Comparison of ENCODE assay signal across 1 cellular context in the genomic region with DNA sequence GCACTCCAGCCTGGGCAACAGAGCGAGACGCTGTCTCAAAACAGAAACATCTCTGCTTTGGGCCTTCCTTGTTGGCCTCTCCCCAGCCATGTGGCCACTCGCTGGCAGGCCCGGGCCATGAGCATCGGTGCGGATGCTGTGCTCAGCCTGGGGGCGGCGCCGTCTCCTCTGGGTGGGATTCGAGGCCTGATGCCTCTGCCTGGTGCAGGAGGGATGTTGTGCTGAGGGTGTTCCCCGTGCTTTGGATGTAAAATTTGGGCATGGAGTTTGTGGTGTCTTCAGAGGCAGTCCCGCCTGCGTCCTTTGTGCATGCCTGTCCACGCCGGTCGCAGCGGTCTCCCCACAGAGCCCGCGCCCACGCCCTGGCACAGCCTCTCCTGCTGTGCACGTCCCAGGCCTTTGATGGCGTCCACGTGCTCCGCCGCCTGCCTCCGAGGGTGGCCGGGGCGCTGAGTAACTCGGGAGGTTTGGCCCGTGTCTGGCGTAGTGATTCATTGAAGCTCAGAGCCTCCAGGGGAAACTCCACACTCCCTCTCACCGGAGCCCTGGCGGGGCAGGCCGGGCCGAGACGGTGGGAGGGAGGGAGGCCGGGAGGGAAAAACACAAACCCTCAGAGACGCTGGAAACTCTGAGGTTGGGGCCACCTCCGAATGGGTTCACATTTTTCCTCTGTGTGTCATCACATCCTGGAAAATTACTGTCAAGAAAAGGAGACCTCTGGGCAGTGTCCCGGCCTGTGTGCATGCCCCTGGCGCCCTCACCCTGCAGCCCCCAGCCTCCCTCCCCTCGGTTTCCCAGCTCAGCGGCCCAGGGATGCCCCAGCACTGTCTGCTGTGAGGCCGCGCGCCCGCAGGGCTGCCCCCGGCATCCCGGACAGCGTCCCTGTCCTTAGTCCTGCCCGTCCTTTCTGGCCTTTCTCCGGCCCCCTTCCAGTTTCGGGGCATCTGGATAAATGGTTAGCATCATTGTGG.
TF ChIP-seq lines count a peak whose summit lies in the region.

No MANE protein-coding gene starts in this region.

TF ChIP-seq in HepG2, 621 proteins besides CTCF, POLR2A, EP300 and RAD21 (continued from another document and continues in another):
- TF ChIP-seq, protein P1, sequence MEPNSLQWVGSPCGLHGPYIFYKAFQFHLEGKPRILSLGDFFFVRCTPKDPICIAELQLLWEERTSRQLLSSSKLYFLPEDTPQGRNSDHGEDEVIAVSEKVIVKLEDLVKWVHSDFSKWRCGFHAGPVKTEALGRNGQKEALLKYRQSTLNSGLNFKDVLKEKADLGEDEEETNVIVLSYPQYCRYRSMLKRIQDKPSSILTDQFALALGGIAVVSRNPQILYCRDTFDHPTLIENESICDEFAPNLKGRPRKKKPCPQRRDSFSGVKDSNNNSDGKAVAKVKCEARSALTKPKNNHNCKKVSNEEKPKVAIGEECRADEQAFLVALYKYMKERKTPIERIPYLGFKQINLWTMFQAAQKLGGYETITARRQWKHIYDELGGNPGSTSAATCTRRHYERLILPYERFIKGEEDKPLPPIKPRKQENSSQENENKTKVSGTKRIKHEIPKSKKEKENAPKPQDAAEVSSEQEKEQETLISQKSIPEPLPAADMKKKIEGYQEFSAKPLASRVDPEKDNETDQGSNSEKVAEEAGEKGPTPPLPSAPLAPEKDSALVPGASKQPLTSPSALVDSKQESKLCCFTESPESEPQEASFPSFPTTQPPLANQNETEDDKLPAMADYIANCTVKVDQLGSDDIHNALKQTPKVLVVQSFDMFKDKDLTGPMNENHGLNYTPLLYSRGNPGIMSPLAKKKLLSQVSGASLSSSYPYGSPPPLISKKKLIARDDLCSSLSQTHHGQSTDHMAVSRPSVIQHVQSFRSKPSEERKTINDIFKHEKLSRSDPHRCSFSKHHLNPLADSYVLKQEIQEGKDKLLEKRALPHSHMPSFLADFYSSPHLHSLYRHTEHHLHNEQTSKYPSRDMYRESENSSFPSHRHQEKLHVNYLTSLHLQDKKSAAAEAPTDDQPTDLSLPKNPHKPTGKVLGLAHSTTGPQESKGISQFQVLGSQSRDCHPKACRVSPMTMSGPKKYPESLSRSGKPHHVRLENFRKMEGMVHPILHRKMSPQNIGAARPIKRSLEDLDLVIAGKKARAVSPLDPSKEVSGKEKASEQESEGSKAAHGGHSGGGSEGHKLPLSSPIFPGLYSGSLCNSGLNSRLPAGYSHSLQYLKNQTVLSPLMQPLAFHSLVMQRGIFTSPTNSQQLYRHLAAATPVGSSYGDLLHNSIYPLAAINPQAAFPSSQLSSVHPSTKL (CRISPR knock-in tag; IDR thresholded peaks at IDR 0.05) = peak; percentile 81
- TF ChIP-seq ARNTL (CRISPR knock-in tag; IDR thresholded peaks at IDR 0.05) (peak; percentile 91), RFXANK (CRISPR knock-in tag; IDR thresholded peaks at IDR 0.05) (0 out of 2 replicates have a peak, but pooled peaks have one; percentile 50), MYPOP (CRISPR knock-in tag; IDR thresholded peaks at IDR 0.05) (peak; percentile 88), FOXA3 (CRISPR knock-in tag; IDR thresholded peaks at IDR 0.05) (peak; percentile 73), PCBP2 (optimal IDR thresholded peaks at IDR 0.05; ENCODE audit: low read depth, low read length, poor library complexity, severe bottlenecking) (no peak), ZNF44 (CRISPR knock-in tag; IDR thresholded peaks at IDR 0.05) (peak; percentile 70; the same call in 1 of the 2 replicates), GTF3A (CRISPR knock-in tag; conservative IDR thresholded peaks at IDR 0.05) (peak; percentile 66; the same call in 1 of the 2 replicates), NONO (IDR thresholded peaks at IDR 0.05) (no peak), NONO (CRISPR knock-in tag; conservative IDR thresholded peaks at IDR 0.05) (peak; percentile 71), SRSF1 (optimal IDR thresholded peaks at IDR 0.05; ENCODE audit: low read depth, low read length) (peak; percentile 24), JUND (CRISPR knock-in tag; IDR thresholded peaks at IDR 0.05) (peak; percentile 81; the same call in 1 of the 2 replicates), ZBTB25 (CRISPR knock-in tag; IDR thresholded peaks at IDR 0.05) (peak; percentile 81), PAWR (CRISPR knock-in tag; IDR thresholded peaks at IDR 0.05; ENCODE audit: borderline replicate concordance) (no peak), ZBTB43 (CRISPR knock-in tag; conservative IDR thresholded peaks at IDR 0.05) (peak; percentile 82), KDM4B (CRISPR knock-in tag; IDR thresholded peaks at IDR 0.05) (peak; percentile 84), ZNF777 (CRISPR knock-in tag; IDR thresholded peaks at IDR 0.05) (peak; percentile 24; the same call in 1 of the 2 replicates), ZNF780A (CRISPR knock-in tag; IDR thresholded peaks at IDR 0.05) (no peak), ZNF792 (CRISPR knock-in tag; IDR thresholded peaks at IDR 0.05) (peak; percentile 89), ETV5 (CRISPR knock-in tag; IDR thresholded peaks at IDR 0.05; ENCODE audit: borderline replicate concordance) (peak; percentile 70; the same call in 1 of the 2 replicates), ZFP36 (IDR thresholded peaks at IDR 0.05; ENCODE audit: borderline replicate concordance, low read depth, low read length, partially characterized antibody) (no peak), CHCHD3 (CRISPR knock-in tag; IDR thresholded peaks at IDR 0.05) (no peak), ZBTB2 (CRISPR knock-in tag; IDR thresholded peaks at IDR 0.05; ENCODE audit: low read depth) (0 out of 2 replicates have a peak, but pooled peaks have one; percentile 19), CBX5 (CRISPR knock-in tag; IDR thresholded peaks at IDR 0.05; ENCODE audit: borderline replicate concordance) (peak; percentile 87; the same call in 1 of the 2 replicates), REXO4 (CRISPR knock-in tag; IDR thresholded peaks at IDR 0.05; ENCODE audit: borderline replicate concordance) (no peak), ARID2 (CRISPR knock-in tag; IDR thresholded peaks at IDR 0.05; ENCODE audit: borderline replicate concordance) (peak; percentile 47; the same call in 1 of the 2 replicates), MAF1 (CRISPR knock-in tag; IDR thresholded peaks at IDR 0.05; ENCODE audit: borderline replicate concordance) (peak; percentile 73; the same call in 1 of the 2 replicates), HNRNPL (IDR thresholded peaks at IDR 0.05; ENCODE audit: low read depth, low read length) (peak; percentile 94)
- TF ChIP-seq, protein P2, sequence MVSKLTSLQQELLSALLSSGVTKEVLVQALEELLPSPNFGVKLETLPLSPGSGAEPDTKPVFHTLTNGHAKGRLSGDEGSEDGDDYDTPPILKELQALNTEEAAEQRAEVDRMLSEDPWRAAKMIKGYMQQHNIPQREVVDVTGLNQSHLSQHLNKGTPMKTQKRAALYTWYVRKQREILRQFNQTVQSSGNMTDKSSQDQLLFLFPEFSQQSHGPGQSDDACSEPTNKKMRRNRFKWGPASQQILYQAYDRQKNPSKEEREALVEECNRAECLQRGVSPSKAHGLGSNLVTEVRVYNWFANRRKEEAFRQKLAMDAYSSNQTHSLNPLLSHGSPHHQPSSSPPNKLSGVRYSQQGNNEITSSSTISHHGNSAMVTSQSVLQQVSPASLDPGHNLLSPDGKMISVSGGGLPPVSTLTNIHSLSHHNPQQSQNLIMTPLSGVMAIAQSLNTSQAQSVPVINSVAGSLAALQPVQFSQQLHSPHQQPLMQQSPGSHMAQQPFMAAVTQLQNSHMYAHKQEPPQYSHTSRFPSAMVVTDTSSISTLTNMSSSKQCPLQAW (CRISPR knock-in tag; IDR thresholded peaks at IDR 0.05) = 0 out of 2 replicates have a peak, but pooled peaks have one; percentile 34
- TF ChIP-seq, protein P3, sequence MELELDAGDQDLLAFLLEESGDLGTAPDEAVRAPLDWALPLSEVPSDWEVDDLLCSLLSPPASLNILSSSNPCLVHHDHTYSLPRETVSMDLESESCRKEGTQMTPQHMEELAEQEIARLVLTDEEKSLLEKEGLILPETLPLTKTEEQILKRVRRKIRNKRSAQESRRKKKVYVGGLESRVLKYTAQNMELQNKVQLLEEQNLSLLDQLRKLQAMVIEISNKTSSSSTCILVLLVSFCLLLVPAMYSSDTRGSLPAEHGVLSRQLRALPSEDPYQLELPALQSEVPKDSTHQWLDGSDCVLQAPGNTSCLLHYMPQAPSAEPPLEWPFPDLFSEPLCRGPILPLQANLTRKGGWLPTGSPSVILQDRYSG (CRISPR knock-in tag; IDR thresholded peaks at IDR 0.05) = no peak
- TF ChIP-seq, protein P4, sequence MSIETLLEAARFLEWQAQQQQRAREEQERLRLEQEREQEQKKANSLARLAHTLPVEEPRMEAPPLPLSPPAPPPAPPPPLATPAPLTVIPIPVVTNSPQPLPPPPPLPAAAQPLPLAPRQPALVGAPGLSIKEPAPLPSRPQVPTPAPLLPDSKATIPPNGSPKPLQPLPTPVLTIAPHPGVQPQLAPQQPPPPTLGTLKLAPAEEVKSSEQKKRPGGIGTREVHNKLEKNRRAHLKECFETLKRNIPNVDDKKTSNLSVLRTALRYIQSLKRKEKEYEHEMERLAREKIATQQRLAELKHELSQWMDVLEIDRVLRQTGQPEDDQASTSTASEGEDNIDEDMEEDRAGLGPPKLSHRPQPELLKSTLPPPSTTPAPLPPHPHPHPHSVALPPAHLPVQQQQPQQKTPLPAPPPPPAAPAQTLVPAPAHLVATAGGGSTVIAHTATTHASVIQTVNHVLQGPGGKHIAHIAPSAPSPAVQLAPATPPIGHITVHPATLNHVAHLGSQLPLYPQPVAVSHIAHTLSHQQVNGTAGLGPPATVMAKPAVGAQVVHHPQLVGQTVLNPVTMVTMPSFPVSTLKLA (IDR thresholded peaks at IDR 0.05) = peak; percentile 41
- TF ChIP-seq, protein P5, sequence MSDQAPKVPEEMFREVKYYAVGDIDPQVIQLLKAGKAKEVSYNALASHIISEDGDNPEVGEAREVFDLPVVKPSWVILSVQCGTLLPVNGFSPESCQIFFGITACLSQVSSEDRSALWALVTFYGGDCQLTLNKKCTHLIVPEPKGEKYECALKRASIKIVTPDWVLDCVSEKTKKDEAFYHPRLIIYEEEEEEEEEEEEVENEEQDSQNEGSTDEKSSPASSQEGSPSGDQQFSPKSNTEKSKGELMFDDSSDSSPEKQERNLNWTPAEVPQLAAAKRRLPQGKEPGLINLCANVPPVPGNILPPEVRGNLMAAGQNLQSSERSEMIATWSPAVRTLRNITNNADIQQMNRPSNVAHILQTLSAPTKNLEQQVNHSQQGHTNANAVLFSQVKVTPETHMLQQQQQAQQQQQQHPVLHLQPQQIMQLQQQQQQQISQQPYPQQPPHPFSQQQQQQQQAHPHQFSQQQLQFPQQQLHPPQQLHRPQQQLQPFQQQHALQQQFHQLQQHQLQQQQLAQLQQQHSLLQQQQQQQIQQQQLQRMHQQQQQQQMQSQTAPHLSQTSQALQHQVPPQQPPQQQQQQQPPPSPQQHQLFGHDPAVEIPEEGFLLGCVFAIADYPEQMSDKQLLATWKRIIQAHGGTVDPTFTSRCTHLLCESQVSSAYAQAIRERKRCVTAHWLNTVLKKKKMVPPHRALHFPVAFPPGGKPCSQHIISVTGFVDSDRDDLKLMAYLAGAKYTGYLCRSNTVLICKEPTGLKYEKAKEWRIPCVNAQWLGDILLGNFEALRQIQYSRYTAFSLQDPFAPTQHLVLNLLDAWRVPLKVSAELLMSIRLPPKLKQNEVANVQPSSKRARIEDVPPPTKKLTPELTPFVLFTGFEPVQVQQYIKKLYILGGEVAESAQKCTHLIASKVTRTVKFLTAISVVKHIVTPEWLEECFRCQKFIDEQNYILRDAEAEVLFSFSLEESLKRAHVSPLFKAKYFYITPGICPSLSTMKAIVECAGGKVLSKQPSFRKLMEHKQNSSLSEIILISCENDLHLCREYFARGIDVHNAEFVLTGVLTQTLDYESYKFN (CRISPR knock-in tag; conservative IDR thresholded peaks at IDR 0.05) = peak; percentile 81
- TF ChIP-seq, protein P6, sequence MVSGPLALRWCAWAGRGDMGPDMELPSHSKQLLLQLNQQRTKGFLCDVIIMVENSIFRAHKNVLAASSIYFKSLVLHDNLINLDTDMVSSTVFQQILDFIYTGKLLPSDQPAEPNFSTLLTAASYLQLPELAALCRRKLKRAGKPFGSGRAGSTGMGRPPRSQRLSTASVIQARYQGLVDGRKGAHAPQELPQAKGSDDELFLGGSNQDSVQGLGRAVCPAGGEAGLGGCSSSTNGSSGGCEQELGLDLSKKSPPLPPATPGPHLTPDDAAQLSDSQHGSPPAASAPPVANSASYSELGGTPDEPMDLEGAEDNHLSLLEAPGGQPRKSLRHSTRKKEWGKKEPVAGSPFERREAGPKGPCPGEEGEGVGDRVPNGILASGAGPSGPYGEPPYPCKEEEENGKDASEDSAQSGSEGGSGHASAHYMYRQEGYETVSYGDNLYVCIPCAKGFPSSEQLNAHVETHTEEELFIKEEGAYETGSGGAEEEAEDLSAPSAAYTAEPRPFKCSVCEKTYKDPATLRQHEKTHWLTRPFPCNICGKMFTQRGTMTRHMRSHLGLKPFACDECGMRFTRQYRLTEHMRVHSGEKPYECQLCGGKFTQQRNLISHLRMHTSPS (CRISPR knock-in tag; IDR thresholded peaks at IDR 0.05; ENCODE audit: low read depth) = peak; percentile 94
